ENCODE assay signal across 27 cellular contexts in the genomic region with DNA sequence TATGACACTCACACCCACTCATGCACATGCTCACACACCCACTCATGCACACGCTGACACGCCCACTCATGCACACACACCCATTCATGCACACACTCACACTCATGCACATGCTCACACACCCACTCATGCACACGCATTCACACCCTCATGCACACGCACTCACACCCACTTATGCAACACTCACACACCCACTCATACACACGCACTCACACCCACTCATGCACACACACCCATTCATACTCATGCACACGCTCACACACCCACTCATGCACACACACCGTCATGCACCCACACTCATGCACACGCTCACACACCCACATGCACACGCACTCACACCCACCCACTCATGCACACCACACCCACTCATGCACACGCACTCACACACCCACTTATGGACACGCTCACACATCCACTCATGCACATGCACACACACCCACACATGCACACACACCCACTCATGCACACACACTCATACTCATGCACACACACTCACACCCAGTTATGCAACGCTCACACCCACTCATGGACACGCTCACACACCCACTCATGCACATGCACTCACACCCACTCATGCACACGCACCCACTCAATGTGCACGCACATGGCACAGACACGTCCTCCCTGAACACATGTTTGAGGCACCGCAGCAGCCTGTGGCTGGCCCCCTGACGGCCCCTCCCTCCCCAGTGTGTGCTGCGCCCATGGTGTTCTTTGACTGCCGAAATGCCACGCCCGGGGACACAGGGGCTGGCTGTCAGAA. TPM values are rescaled to one million over a fixed set of nuclear protein-coding genes. Genes with fewer than 3 reads are reported as not detected.
"Had no signal": no experiment of that assay in that cellular context is flagged by ENCODE, and none has a peak within 500 bp of the region (broad histone marks: within the 10 kb centered on the region; RNA-seq: fewer than 3 reads in every experiment).

No MANE protein-coding gene starts in this region.

- H3K4me1 Mint-ChIP-seq: activated CD8-positive, alpha-beta memory T cell treated with anti-CD3 and anti-CD28 coated beads, Interleukin-2, amount 10 ng/mL, durations not matched to agents 7 days and 5 days had no signal

- H3K27ac ChIP-seq: adrenal gland, SJSA1 had no signal

- H3K9me3 ChIP-seq: adrenal gland, SJSA1 had no signal

- H3K27ac Mint-ChIP-seq: activated CD8-positive, alpha-beta memory T cell treated with anti-CD3 and anti-CD28 coated beads, Interleukin-2, amount 10 ng/mL, durations not matched to agents 7 days and 5 days; activated naive CD8-positive, alpha-beta T cell treated with anti-CD3 and anti-CD28 coated beads, Interleukin-2, amount 10 ng/mL, durations not matched to agents 7 days and 5 days; activated T-cell treated with anti-CD3 and anti-CD28 coated beads, Interleukin-2, amount 50 U/mL, for 24 hours; T-helper 1 cell treated with Interleukin-12 subunit alpha and Interleukin-12 subunit beta and Interleukin-4 antibody, amounts not matched to agents 30 μg/mL and 1 μg/mL, for 36 hours had no signal

- H3K4me1 ChIP-seq: adrenal gland, SJSA1 had no signal

- H3K4me3 ChIP-seq: adrenal gland, SJSA1 had no signal

- H3K4me3 Mint-ChIP-seq: activated CD8-positive, alpha-beta memory T cell treated with anti-CD3 and anti-CD28 coated beads, Interleukin-2, amount 10 ng/mL, durations not matched to agents 7 days and 5 days; activated naive CD8-positive, alpha-beta T cell treated with anti-CD3 and anti-CD28 coated beads, Interleukin-2, amount 10 ng/mL, durations not matched to agents 7 days and 5 days; activated T-cell treated with anti-CD3 and anti-CD28 coated beads, Interleukin-2, amount 50 U/mL, for 24 hours; T-helper 1 cell treated with Interleukin-12 subunit alpha and Interleukin-12 subunit beta and Interleukin-4 antibody, amounts not matched to agents 30 μg/mL and 1 μg/mL, for 36 hours had no signal

- H3K36me3 ChIP-seq: adrenal gland, SJSA1 had no signal

- H3K27me3 Mint-ChIP-seq: activated CD8-positive, alpha-beta memory T cell treated with anti-CD3 and anti-CD28 coated beads, Interleukin-2, amount 10 ng/mL, durations not matched to agents 7 days and 5 days; activated naive CD8-positive, alpha-beta T cell treated with anti-CD3 and anti-CD28 coated beads, Interleukin-2, amount 10 ng/mL, durations not matched to agents 7 days and 5 days; activated T-cell treated with anti-CD3 and anti-CD28 coated beads, Interleukin-2, amount 50 U/mL, for 24 hours had no signal

- DNase-seq: activated CD4-positive, alpha-beta T cell treated with anti-CD3 and anti-CD28 coated beads for 48 hours; activated CD4-positive, alpha-beta T cell treated with anti-CD3 and anti-CD28 coated beads, Interleukin-2, amount 50 U/mL, for 48 hours; activated CD8-positive, alpha-beta memory T cell treated with anti-CD3 and anti-CD28 coated beads, Interleukin-2, amount 10 ng/mL, durations not matched to agents 7 days and 5 days; activated effector memory CD4-positive, alpha-beta T cell treated with anti-CD3 and anti-CD28 coated beads, Interleukin-2, amount 50 U/mL, for 16 hours; activated naive CD4-positive, alpha-beta T cell treated with Interleukin-2 at 50 U/mL for 16 hours; activated naive CD8-positive, alpha-beta T cell treated with anti-CD3 and anti-CD28 coated beads, Interleukin-2, amount 10 ng/mL, durations not matched to agents 7 days and 5 days; activated T-cell treated with anti-CD3 and anti-CD28 coated beads, Interleukin-2, amount 50 U/mL, for 24 hours; adrenal gland; anterior cingulate cortex; KG1; NCI-H1092 treated with DMSO at 0.1 percent for 48 hours; NCI-H1417 treated with DMSO at 0.1 percent for 48 hours; NCI-H1694; NCI-H2029; NCI-H2107; NCI-H345; NCI-H510A; NCI-H526 treated with DMSO at 0.1 percent for 48 hours; NCI-H82; SW 1271 had no signal

- H3K27me3 ChIP-seq: SJSA1 had no signal

- ATAC-seq: activated CD4-positive, CD25-positive, alpha-beta regulatory T cell treated with anti-CD3 and anti-CD28 coated beads, Interleukin-2, amount 50 U/mL, for 24 hours; activated CD8-positive, alpha-beta memory T cell treated with anti-CD3 and anti-CD28 coated beads, Interleukin-2, amount 10 ng/mL, durations not matched to agents 7 days and 5 days; SK-N-SH treated with all-trans-retinoic acid at 6 μM for 48 hours had no signal

RNA-seq across cellular contexts. Expression of a gene that starts 17.9 kb away (rescaled TPM):
- total RNA-seq: activated CD8-positive, alpha-beta memory T cell treated with anti-CD3 and anti-CD28 coated beads, Interleukin-2, amount 10 ng/mL, durations not matched to agents 7 days and 5 days; activated naive CD8-positive, alpha-beta T cell treated with anti-CD3 and anti-CD28 coated beads, Interleukin-2, amount 10 ng/mL, durations not matched to agents 7 days and 5 days; MCF 10A; OCI-LY7; RPMI7951 had no signal

RNA-seq across cellular contexts. Expression of a gene that starts 47.2 kb away (rescaled TPM):
- total RNA-seq: activated CD8-positive, alpha-beta memory T cell treated with anti-CD3 and anti-CD28 coated beads, Interleukin-2, amount 10 ng/mL, durations not matched to agents 7 days and 5 days; activated naive CD8-positive, alpha-beta T cell treated with anti-CD3 and anti-CD28 coated beads, Interleukin-2, amount 10 ng/mL, durations not matched to agents 7 days and 5 days; MCF 10A; RPMI7951; SJSA1 had no signal
